ENCODE assay signal across 33 cellular contexts in genomic region chr15:31248951-31249350, GRCh38.
"Had no signal": no experiment of that assay in that cellular context is flagged by ENCODE, and none has a peak within 500 bp of the region (broad histone marks: within the 10 kb centered on the region; RNA-seq: fewer than 3 reads in every experiment).

No MANE protein-coding gene starts in this region.

- DNase-seq: activated CD4-positive, alpha-beta memory T cell treated with anti-CD3 and anti-CD28 coated beads for 36 hours; activated CD4-positive, alpha-beta T cell treated with anti-CD3 and anti-CD28 coated beads for 4 hours; activated CD4-positive, alpha-beta T cell treated with anti-CD3 and anti-CD28 coated beads, Interleukin-2, amount 50 U/mL, for 1 hour; activated CD8-positive, alpha-beta memory T cell treated with anti-CD3 and anti-CD28 coated beads, Interleukin-2, amount 50 U/mL, for 4 hours; activated gamma-delta T cell treated with Interleukin-2 at 50 U/mL for 16 hours; activated naive CD4-positive, alpha-beta T cell treated with anti-CD3 and anti-CD28 coated beads for 36 hours; activated T-cell treated with anti-CD3 and anti-CD28 coated beads for 4 hours; activated T-cell treated with anti-CD3 and anti-CD28 coated beads, Interleukin-2, amount 50 U/mL, for 4 hours; adrenal gland; anterior cingulate cortex; caudate nucleus; NCI-H1092 treated with DMSO at 0.1 percent for 48 hours; NCI-H1417; NCI-H146; NCI-H187; NCI-H2029 treated with DMSO at 0.1 percent for 48 hours; NCI-H2107; NCI-H2171; NCI-H510A; NCI-H526; NCI-H748 treated with DMSO at 0.1 percent for 48 hours; NK-92 treated with Interleukin-12 subunit alpha and Interleukin-12 subunit beta, amount 100 ng/mL, for 24 hours; PC-3; RPMI8226; SW 1271; T1000 had no signal

- H3K27ac Mint-ChIP-seq: activated CD4-positive, alpha-beta memory T cell treated with anti-CD3 and anti-CD28 coated beads for 36 hours; activated naive CD4-positive, alpha-beta T cell treated with anti-CD3 and anti-CD28 coated beads for 36 hours; activated naive CD4-positive, alpha-beta T cell treated with anti-CD3 and anti-CD28 coated beads, Interleukin-2, amount 50 U/mL, for 72 hours; activated T-helper 1 cell treated with anti-CD3 and anti-CD28 coated beads, Interleukin-12 subunit alpha, Interleukin-12 subunit beta, Interleukin-2, Interleukin-4 antibody, amounts not matched to agents 30 ng/mL and 10 ng/mL and 1 ng/mL, durations not matched to agents 14 hours and 24 hours and 36 hours; brain had no signal

- H3K9me3 ChIP-seq: adrenal gland, Peyer's patch had no signal

- H3K36me3 Mint-ChIP-seq: activated CD4-positive, alpha-beta memory T cell treated with anti-CD3 and anti-CD28 coated beads for 36 hours; activated naive CD4-positive, alpha-beta T cell treated with anti-CD3 and anti-CD28 coated beads, Interleukin-2, amount 50 U/mL, for 72 hours; brain had no signal

- H3K4me1 ChIP-seq: adrenal gland, Peyer's patch had no signal

- ATAC-seq: activated naive CD4-positive, alpha-beta T cell treated with anti-CD3 and anti-CD28 coated beads, Interleukin-2, amount 50 U/mL, for 72 hours; activated T-cell treated with anti-CD3 and anti-CD28 coated beads, Interleukin-2, amount 50 U/mL, for 4 hours; K562; PC-3; Right ventricle myocardium inferior had no signal

- H3K27me3 Mint-ChIP-seq: activated CD4-positive, alpha-beta memory T cell treated with anti-CD3 and anti-CD28 coated beads for 36 hours had no signal

- H3K9me3 Mint-ChIP-seq: activated CD4-positive, alpha-beta memory T cell treated with anti-CD3 and anti-CD28 coated beads for 36 hours; activated naive CD4-positive, alpha-beta T cell treated with anti-CD3 and anti-CD28 coated beads for 36 hours; activated T-cell treated with anti-CD3 and anti-CD28 coated beads, Interleukin-2, amount 50 U/mL, for 4 hours; brain had no signal

- H3K4me3 Mint-ChIP-seq: activated CD4-positive, alpha-beta memory T cell treated with anti-CD3 and anti-CD28 coated beads for 36 hours; activated naive CD4-positive, alpha-beta T cell treated with anti-CD3 and anti-CD28 coated beads for 36 hours; activated T-cell treated with anti-CD3 and anti-CD28 coated beads, Interleukin-2, amount 50 U/mL, for 4 hours; activated T-helper 1 cell treated with anti-CD3 and anti-CD28 coated beads, Interleukin-12 subunit alpha, Interleukin-12 subunit beta, Interleukin-2, Interleukin-4 antibody, amounts not matched to agents 30 ng/mL and 10 ng/mL and 1 ng/mL, durations not matched to agents 14 hours and 24 hours and 36 hours; brain had no signal

- H3K4me3 ChIP-seq: adrenal gland, K562, Peyer's patch had no signal

- H3K36me3 ChIP-seq: adrenal gland, Peyer's patch had no signal

- H3K27ac ChIP-seq: adrenal gland, Peyer's patch had no signal

- H3K27me3 ChIP-seq: adrenal gland, Peyer's patch had no signal

- FAIRE-seq: bronchial epithelial cell, K562 had no signal
